16 cellular contexts compared by ENCODE assay signal in the genomic region with DNA sequence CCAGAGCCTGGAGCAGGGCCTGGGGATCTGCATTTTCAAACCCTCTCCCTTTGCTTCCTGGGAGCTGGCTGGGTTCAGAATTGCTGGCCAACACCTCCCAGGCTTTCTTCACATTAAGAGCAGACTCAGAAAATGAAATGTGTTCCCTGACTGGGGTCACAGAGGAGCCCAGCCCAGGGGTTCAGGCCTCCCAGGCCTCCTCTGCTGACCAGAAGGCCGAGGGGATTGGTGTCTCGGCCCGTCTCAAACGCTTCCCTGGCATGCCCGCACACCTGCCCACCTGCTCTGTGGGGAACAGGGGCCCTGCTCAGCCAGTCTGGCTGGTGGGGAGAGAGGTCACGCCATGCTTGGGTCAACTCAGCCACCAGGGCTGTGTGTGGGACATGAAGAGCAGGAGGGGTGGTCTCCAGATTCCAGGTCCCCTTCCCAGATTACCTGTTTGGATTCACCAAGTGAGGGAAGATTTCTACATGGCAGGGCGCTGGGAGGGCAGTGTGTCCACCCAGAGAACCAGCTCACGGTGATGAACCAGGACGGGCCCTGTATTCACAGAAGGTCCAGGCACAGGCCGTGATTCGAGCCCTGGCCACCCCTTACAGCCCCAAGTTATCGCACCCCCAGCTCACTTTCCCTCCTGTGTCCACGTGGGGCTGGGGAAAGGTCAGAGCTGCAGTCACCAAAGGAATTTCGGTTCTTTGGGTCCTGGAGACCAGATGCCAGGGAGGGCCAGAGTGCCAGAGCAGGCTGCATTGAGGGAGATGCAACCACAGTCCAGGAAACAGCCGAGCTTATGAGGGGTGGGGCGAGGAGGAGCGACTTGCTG. TPM values are rescaled to one million over a fixed set of nuclear protein-coding genes. Genes with fewer than 3 reads are reported as not detected.
A peak's percentile ranks its signal among the peaks of the same experiment; 100 is the strongest.
DNase-seq lines count a peak whose midpoint lies in the region; ATAC-seq and TF ChIP-seq lines count a peak whose summit lies in the region.
"Had no signal": no experiment of that assay in that cellular context is flagged by ENCODE, and none has a peak within 500 bp of the region (broad histone marks: within the 10 kb centered on the region; RNA-seq: fewer than 3 reads in every experiment).

No MANE protein-coding gene starts in this region.

- H3K4me1 ChIP-seq in heart right ventricle (peaks cover 11 to 59% (median 44%) of the 10 kb centered on the region in 9 donors), mesenchymal stem cell (ENCODE audit: control insufficient read depth, insufficient read depth, low read depth, low read length) (peaks cover 6% of the 10 kb centered on the region), subcutaneous abdominal adipose tissue (ENCODE audit: control insufficient read depth in 5 of 5, insufficient read depth in 5 of 5, low read length in 5 of 5) (peaks cover 9 to 48% (median 39%) of the 10 kb centered on the region in 5 donors)

- H3K27ac ChIP-seq in heart right ventricle (peak overlapping the region; percentile 10 to 94 (median 86)), mesenchymal stem cell (ENCODE audit: low read length, poor library complexity, severe bottlenecking) (no peak overlapping the region), subcutaneous abdominal adipose tissue (ENCODE audit: low read depth, low read length) (peak overlapping the region; percentile 77)

- no peak overlapping the region for H3K4me2 ChIP-seq in mesenchymal stem cell (ENCODE audit: low read length, poor library complexity, severe bottlenecking)

- H3K4me1 Mint-ChIP-seq in dendritic cell treated with granulocyte-macrophage colony-stimulating factor and Interleukin-4, amounts not matched to agents 40 ng/mL and 50 ng/mL, for 4 days (ENCODE audit: low read depth): peaks cover 62% of the 10 kb centered on the region

- H3K36me3 ChIP-seq in heart right ventricle (no peaks in the 10 kb centered on the region), mesenchymal stem cell (ENCODE audit: control insufficient read depth in 1 of 2, insufficient read depth in 2 of 2, low read depth in 1 of 2, low read length in 2 of 2) (no peaks in the 10 kb centered on the region), subcutaneous abdominal adipose tissue (ENCODE audit: control insufficient read depth in 5 of 5, insufficient read depth in 5 of 5, low read length in 5 of 5) (no peaks in the 10 kb centered on the region)

- H3K4me3 ChIP-seq in heart right ventricle (peak overlapping the region in 7 of 10 donors; percentile 9 to 45 (median 34)), mesenchymal stem cell (ENCODE audit: insufficient read depth in 1 of 2, low read depth in 1 of 2, low read length in 2 of 2) (no peak overlapping the region), subcutaneous abdominal adipose tissue (ENCODE audit: low read depth in 1 of 5, low read length in 5 of 5) (no peak overlapping the region)

- no peaks in the 10 kb centered on the region for H3K9me3 Mint-ChIP-seq in dendritic cell treated with granulocyte-macrophage colony-stimulating factor and Interleukin-4, amounts not matched to agents 40 ng/mL and 50 ng/mL, for 4 days

- H2BK5ac ChIP-seq in mesenchymal stem cell (ENCODE audit: low read depth, low read length, poor library complexity, severe bottlenecking): no peak overlapping the region

- no peaks in the 10 kb centered on the region for H3K27me3 Mint-ChIP-seq in dendritic cell treated with granulocyte-macrophage colony-stimulating factor and Interleukin-4, amounts not matched to agents 40 ng/mL and 50 ng/mL, for 4 days

- H2AK5ac ChIP-seq in mesenchymal stem cell (ENCODE audit: low read length, severe bottlenecking): no peak overlapping the region

- H3K36me3 Mint-ChIP-seq in dendritic cell treated with granulocyte-macrophage colony-stimulating factor and Interleukin-4, amounts not matched to agents 40 ng/mL and 50 ng/mL, for 4 days (ENCODE audit: low read depth): peaks cover 7% of the 10 kb centered on the region

- DNase-seq in heart right ventricle: no peak
- no peak for DNase-seq in left ventricle myocardium superior
- no peak for DNase-seq in mesenchymal stem cell
- no peak for DNase-seq in CD1c-positive myeloid dendritic cell (ENCODE audit: extremely low spot score)
- no peak for DNase-seq in iPS-NIHi11 (ENCODE audit: low spot score)
- DNase-seq: C1 segment of cervical spinal cord, DMS79 treated with DMSO at 0.1 percent for 48 hours, KG1, MV-4-11, NCI-H1417, NCI-H187 treated with DMSO at 0.1 percent for 48 hours, NCI-H226, NCI-H524 had no signal

- ATAC-seq in heart right ventricle: no peak
- ATAC-seq in left ventricle myocardium superior: no peak
- ATAC-seq in GM21619 (IDR thresholded peaks at IDR 0.05; ENCODE audit: unreplicated experiment): no peak

- 83 to 89% methylated on average over 17 of the region's 17 CpGs for WGBS in heart right ventricle, 2 donors
- WGBS in mesenchymal stem cell: 94% methylated on average over 17 of the region's 17 CpGs

- no peak overlapping the region for H3K23ac ChIP-seq in mesenchymal stem cell (ENCODE audit: low read length in 2 of 2)

- H4K91ac ChIP-seq in mesenchymal stem cell (ENCODE audit: low read length): peak overlapping the region; percentile 53

- H3K27ac Mint-ChIP-seq in dendritic cell treated with granulocyte-macrophage colony-stimulating factor and Interleukin-4, amounts not matched to agents 40 ng/mL and 50 ng/mL, for 4 days: peak overlapping the region; percentile 87

- peaks cover 0 to 7% (median 0%) of the 10 kb centered on the region in 7 donors for H3K27me3 ChIP-seq in heart right ventricle
- H3K27me3 ChIP-seq in mesenchymal stem cell (ENCODE audit: control insufficient read depth in 1 of 2, insufficient read depth in 1 of 2, low read length in 2 of 2): no peaks in the 10 kb centered on the region
- peaks cover 0 to 13% (median 0%) of the 10 kb centered on the region in 5 donors for H3K27me3 ChIP-seq in subcutaneous abdominal adipose tissue (ENCODE audit: control insufficient read depth in 5 of 5, insufficient read depth in 4 of 5, low read length in 5 of 5)

- H4K8ac ChIP-seq in mesenchymal stem cell (ENCODE audit: low read length): no peak overlapping the region

- H2BK15ac ChIP-seq in mesenchymal stem cell (ENCODE audit: low read depth, poor library complexity, severe bottlenecking): peak overlapping the region; percentile 41

- no peaks in the 10 kb centered on the region for H3K79me1 ChIP-seq in mesenchymal stem cell (replicated peaks; ENCODE audit: low read length, poor library complexity, severe bottlenecking)

- no peak overlapping the region for H3K4me3 Mint-ChIP-seq in dendritic cell treated with granulocyte-macrophage colony-stimulating factor and Interleukin-4, amounts not matched to agents 40 ng/mL and 50 ng/mL, for 4 days

- intact Hi-C loops in heart right ventricle (cut with DNase I): loop anchor here in 8 of 10 donors (5.0 to 10.0 kb wide), 9 partner anchors 54 to 331 kb away; partner anchors contain the start of gene RIN3 (in 2 of the 8)
- intact Hi-C loops in left ventricle myocardium superior (cut with micrococcal nuclease): no loop called here
- intact Hi-C loops in dendritic cell treated with granulocyte-macrophage colony-stimulating factor and Interleukin-4, amounts not matched to agents 40 ng/mL and 50 ng/mL, for 4 days (cut with micrococcal nuclease): loop anchor here (5.0 to 10.0 kb wide), 3 partner anchors 64 to 294 kb away; no protein-coding TSS in a partner anchor

- no peak overlapping the region for H3K4ac ChIP-seq in mesenchymal stem cell (ENCODE audit: low read depth in 1 of 2, low read length in 2 of 2)

- no peak overlapping the region for H2AFZ ChIP-seq in mesenchymal stem cell (ENCODE audit: low read depth, low read length)

- no peak overlapping the region for H3K18ac ChIP-seq in mesenchymal stem cell (ENCODE audit: low read depth in 1 of 2, low read length in 2 of 2)

- H3K14ac ChIP-seq in mesenchymal stem cell (ENCODE audit: low read length in 2 of 2): peak overlapping the region in 1 of 2 experiments; percentile 22

- H2BK12ac ChIP-seq in mesenchymal stem cell (ENCODE audit: low read length in 2 of 2): peak overlapping the region in 1 of 2 experiments; percentile 72

- H2BK120ac ChIP-seq in mesenchymal stem cell (ENCODE audit: low read depth, low read length): no peak overlapping the region

- no peak for TF ChIP-seq CTCF in heart right ventricle (IDR thresholded peaks at IDR 0.05)

- peaks cover 0 to 4% (median 0%) of the 10 kb centered on the region in 11 donors for H3K9me3 ChIP-seq in heart right ventricle
- no peaks in the 10 kb centered on the region for H3K9me3 ChIP-seq in mesenchymal stem cell (ENCODE audit: control insufficient read depth, low read length)
- H3K9me3 ChIP-seq in subcutaneous abdominal adipose tissue (ENCODE audit: control insufficient read depth in 5 of 5, low read length in 5 of 5): no peaks in the 10 kb centered on the region

- H3K9ac ChIP-seq in mesenchymal stem cell (ENCODE audit: low read length) (no peak overlapping the region), subcutaneous abdominal adipose tissue (ENCODE audit: low read length in 5 of 5) (no peak overlapping the region)

RNA-seq across cellular contexts. Expression of gene RIN3, which starts 55.2 kb away (rescaled TPM):
- total RNA-seq in heart right ventricle: 10 to 100 TPM in 8 of 10 donors, 1 to 10 TPM in 2; 9.4 to 24.0 (median 12.7) TPM
- polyA plus RNA-seq in heart right ventricle: 1 to 10 TPM; 7.2 to 9.0 TPM
- total RNA-seq in left ventricle myocardium superior: 14.7 TPM
- 19.4 TPM for polyA plus RNA-seq in mesenchymal stem cell (2013, experiment 1 of 2)
- 19.3 TPM for polyA plus RNA-seq in mesenchymal stem cell (2013, experiment 2 of 2)

Comparison
In these comparisons a context has a peak if more than half of its experiments do, and no peak if none do; other contexts are left out.
1. H3K4me3 ChIP-seq: peak in heart right ventricle (7 of 10); none in mesenchymal stem cell (0 of 2) and subcutaneous abdominal adipose tissue (0 of 5).